2 cellular contexts compared by ENCODE assay signal in genomic region chr20:32729334-32729733, GRCh38.
TF ChIP-seq lines count a peak whose summit lies in the region.

No MANE protein-coding gene starts in this region.

TF ChIP-seq in HEK293, 187 proteins besides CTCF, POLR2A, EP300 and RAD21:
- peak; percentile 77; the same call in 1 of the 2 replicates for TF ChIP-seq ZNF121 (tag by site-specific recombination; IDR thresholded peaks at IDR 0.05)

TF ChIP-seq in WTC11, 78 proteins besides CTCF, POLR2A, EP300 and RAD21:
- peak; percentile 55; the same call in 1 of the 2 replicates for TF ChIP-seq ZNF121 (CRISPR knock-in tag; IDR thresholded peaks at IDR 0.05)
